In the genomic region with DNA sequence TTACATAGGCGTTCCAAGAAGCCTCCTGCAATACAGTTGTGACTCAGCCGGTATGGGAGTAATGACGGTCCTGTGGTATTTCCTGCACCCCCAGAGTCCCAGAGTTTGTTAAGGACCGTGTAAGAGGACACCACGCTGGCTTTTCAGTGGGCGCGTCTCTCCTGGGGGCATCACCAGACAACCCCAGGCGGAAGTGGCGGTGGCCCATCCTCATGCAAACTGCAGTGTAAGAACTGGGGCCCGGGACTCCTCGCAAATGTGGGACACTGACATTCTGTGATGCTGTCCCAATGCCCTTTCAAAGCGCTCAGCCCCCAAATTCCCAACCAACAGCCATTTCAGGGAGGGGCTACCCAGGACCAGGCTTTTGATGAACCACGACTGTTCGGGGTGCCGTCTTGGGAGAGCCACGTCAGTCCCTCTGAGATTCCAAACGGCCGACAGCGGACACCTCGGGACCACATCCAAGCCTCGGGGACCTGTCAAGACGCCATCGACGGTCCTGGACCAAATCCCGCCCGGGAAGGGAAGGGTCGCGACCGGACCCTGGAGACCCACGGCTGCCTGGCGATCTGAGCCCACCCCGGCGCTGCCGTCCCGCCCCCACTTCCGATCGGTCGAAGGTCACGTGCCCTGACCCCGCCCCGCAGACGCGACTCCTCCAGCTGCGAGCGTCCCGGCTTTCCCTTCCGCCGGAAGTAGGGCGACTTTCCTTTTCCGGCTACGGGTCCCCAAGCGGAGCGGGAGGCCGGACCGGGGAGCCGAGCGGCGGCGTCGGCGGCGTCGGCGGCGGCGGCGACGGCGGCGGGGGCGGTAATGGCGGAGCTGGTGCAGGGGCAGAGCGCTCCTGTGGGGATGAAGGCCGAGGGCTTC, we compare ENCODE assay signal across 8 cellular contexts. TPM values are rescaled to one million over a fixed set of nuclear protein-coding genes. Genes with fewer than 3 reads are reported as not detected.
DNase-seq lines count a peak whose midpoint lies in the region; ATAC-seq, FAIRE-seq and TF ChIP-seq lines count a peak whose summit lies in the region.

A gene with protein sequence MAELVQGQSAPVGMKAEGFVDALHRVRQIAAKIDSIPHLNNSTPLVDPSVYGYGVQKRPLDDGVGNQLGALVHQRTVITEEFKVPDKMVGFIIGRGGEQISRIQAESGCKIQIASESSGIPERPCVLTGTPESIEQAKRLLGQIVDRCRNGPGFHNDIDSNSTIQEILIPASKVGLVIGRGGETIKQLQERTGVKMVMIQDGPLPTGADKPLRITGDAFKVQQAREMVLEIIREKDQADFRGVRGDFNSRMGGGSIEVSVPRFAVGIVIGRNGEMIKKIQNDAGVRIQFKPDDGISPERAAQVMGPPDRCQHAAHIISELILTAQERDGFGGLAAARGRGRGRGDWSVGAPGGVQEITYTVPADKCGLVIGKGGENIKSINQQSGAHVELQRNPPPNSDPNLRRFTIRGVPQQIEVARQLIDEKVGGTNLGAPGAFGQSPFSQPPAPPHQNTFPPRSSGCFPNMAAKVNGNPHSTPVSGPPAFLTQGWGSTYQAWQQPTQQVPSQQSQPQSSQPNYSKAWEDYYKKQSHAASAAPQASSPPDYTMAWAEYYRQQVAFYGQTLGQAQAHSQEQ (plus strand): TSS at position 713 of the 873 bp plus-strand sequence. CDS start 104 bp downstream, at position 817.

- FAIRE-seq in HepG2 (lab: Jason Lieb, UNC): no peak

- H3K27me3 ChIP-seq in BE2C (peaks cover 3% of the 10 kb centered on the region; the same call in 1 of the 2 replicates), HepG2 (ENCODE audit: control insufficient read depth in 1 of 2, insufficient read depth in 2 of 2, low read length in 2 of 2) (no peaks in the 10 kb centered on the region; a peak in 2 of 5 replicates)

- peaks cover 3% of the 10 kb centered on the region; the same call in 1 of the 2 replicates for H3K4me1 ChIP-seq in BE2C
- H3K4me1 ChIP-seq in HepG2 (ENCODE audit: insufficient read depth, low read length): peaks cover 54% of the 10 kb centered on the region

- TSS peak; percentile 94 for BruUV-seq in HepG2 (replicated peaks; lab: Mats Ljungman, UMichigan)

- DNase-seq in BE2C (peak; percentile 95), NCI-H69 (lab: John Stamatoyannopoulos, UW) (peak; percentile 95), dedifferentiated amniotic fluid mesenchymal stem cell (ENCODE audit: extremely low spot score) (peak; percentile 90), HepG2 (ENCODE audit: low spot score) (peak; percentile 84)
- DNase-seq in activated CD4-positive, alpha-beta T cell treated with anti-CD3 and anti-CD28 coated beads, Interleukin-2, amount 50 U/mL, for 1 hour: peak; percentile 84
- peak; percentile 89 to 92 for DNase-seq in stimulated activated CD4-positive, alpha-beta T cell treated with anti-CD3 and anti-CD28 coated beads, Interleukin-2, amount 100 ng/mL, for 48 hours

- TF ChIP-seq CTCF in BE2C (IDR thresholded peaks at IDR 0.05; ENCODE audit: low read depth, low read length) (no peak), HepG2 (CRISPR knock-in tag; IDR thresholded peaks at IDR 0.05) (no peak)

- H3K36me3 ChIP-seq in BE2C (peaks cover 19% of the 10 kb centered on the region), HepG2 (replicated peaks in 1 of 2; ENCODE audit: control insufficient read depth in 1 of 2, insufficient read depth in 2 of 2, low read length in 2 of 2) (peaks cover 2 to 10% of the 10 kb centered on the region in 2 experiments; a peak in 3 of 5 replicates)

- ATAC-seq in GM19324 (IDR thresholded peaks at IDR 0.05; ENCODE audit: low FRiP score, unreplicated experiment) (peak; percentile 90), HG03520 (IDR thresholded peaks at IDR 0.05; ENCODE audit: unreplicated experiment) (peak; percentile 72), HepG2 (peak; percentile 94)

- intact Hi-C loops in HepG2 (cut with micrococcal nuclease; ENCODE audit: unreplicated experiment): no loop called here

- CTCF ChIA-PET in HepG2 (lab: Yijun Ruan, JAX; ENCODE audit: low intra/inter-chr PET ratio, low total read pairs): no interaction called here

- peaks cover 7% of the 10 kb centered on the region; the same call in 1 of the 2 replicates for H4K20me1 ChIP-seq in HepG2 (ENCODE audit: insufficient read depth, low read length)

- H3K9ac ChIP-seq in HepG2 (ENCODE audit: insufficient read depth, low read depth, low read length): peak within 1 kb of the TSS; percentile 98

- no peak for TF ChIP-seq RAD21 in HepG2 (CRISPR knock-in tag; IDR thresholded peaks at IDR 0.05)

- in situ Hi-C loops in HepG2 (cut with HindIII; ENCODE audit: extremely low pct_ligation_motif_present, low pct_unique_long_range_greater_than_20kb): no loop called here

- TF ChIP-seq EP300 in HepG2 (IDR thresholded peaks at IDR 0.05; ENCODE audit: low read depth in 2 of 2, low read length in 2 of 2): no peak
- no peak for TF ChIP-seq EP300 in HepG2 (CRISPR knock-in tag; IDR thresholded peaks at IDR 0.05; ENCODE audit: borderline replicate concordance)

- H3K9me3 ChIP-seq in BE2C (no peaks in the 10 kb centered on the region), HepG2 (ENCODE audit: low read length) (no peaks in the 10 kb centered on the region)

- POLR2A ChIA-PET in HepG2 (lab: Yijun Ruan, JAX): interaction anchor here (0.6 to 2.4 kb wide), 9 partner anchors 12 to 80 kb away, joined by 3 to 22 read pairs (median 4); no protein-coding TSS in a partner anchor

- peak within 1 kb of the TSS; percentile 83 for H3K4me2 ChIP-seq in HepG2 (ENCODE audit: low read depth, low read length)

- H3K27ac ChIP-seq in HepG2 (ENCODE audit: extremely low read length, insufficient read depth, low read length): peak within 1 kb of the TSS; percentile 81

- H3K4me3 ChIP-seq in BE2C (ENCODE audit: low read depth, low read length): peak within 1 kb of the TSS; percentile 96
- peak within 1 kb of the TSS; percentile 97 to 98 (median 97) for H3K4me3 ChIP-seq in HepG2 (replicated peaks in 1 of 3; ENCODE audit: insufficient read depth in 1 of 3, low read depth in 2 of 3, low read length in 3 of 3)

- H2AFZ ChIP-seq in HepG2 (ENCODE audit: low read length): peak within 1 kb of the TSS; percentile 38

- WGBS in HepG2 (ENCODE audit: low lambda C conversion rate): 0% methylated on average over 11 of the region's 74 CpGs

- peak; percentile 79 to 97 for TF ChIP-seq POLR2A in HepG2 (IDR thresholded peaks at IDR 0.05; ENCODE audit: insufficient read depth in 1 of 2, low read depth in 2 of 2, low read length in 2 of 2)

- H3K79me2 ChIP-seq in HepG2 (ENCODE audit: insufficient read depth, low read length): peaks cover 47% of the 10 kb centered on the region

TF ChIP-seq in HepG2, 621 proteins besides CTCF, POLR2A, EP300 and RAD21 (continues in another document):
- 0 out of 2 replicates have a peak, but pooled peaks have one; percentile 50 for TF ChIP-seq CBFB (CRISPR knock-in tag; IDR thresholded peaks at IDR 0.05)
- no peak for TF ChIP-seq HHEX (CRISPR knock-in tag; IDR thresholded peaks at IDR 0.05)
- no peak for TF ChIP-seq RFX3 (CRISPR knock-in tag; IDR thresholded peaks at IDR 0.05)
- TF ChIP-seq, protein P1, sequence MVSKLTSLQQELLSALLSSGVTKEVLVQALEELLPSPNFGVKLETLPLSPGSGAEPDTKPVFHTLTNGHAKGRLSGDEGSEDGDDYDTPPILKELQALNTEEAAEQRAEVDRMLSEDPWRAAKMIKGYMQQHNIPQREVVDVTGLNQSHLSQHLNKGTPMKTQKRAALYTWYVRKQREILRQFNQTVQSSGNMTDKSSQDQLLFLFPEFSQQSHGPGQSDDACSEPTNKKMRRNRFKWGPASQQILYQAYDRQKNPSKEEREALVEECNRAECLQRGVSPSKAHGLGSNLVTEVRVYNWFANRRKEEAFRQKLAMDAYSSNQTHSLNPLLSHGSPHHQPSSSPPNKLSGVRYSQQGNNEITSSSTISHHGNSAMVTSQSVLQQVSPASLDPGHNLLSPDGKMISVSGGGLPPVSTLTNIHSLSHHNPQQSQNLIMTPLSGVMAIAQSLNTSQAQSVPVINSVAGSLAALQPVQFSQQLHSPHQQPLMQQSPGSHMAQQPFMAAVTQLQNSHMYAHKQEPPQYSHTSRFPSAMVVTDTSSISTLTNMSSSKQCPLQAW (CRISPR knock-in tag; IDR thresholded peaks at IDR 0.05): 0 out of 2 replicates have a peak, but pooled peaks have one; percentile 10
- no peak for TF ChIP-seq KLF12 (CRISPR knock-in tag; IDR thresholded peaks at IDR 0.05; ENCODE audit: borderline replicate concordance)
- peak; percentile 82 for TF ChIP-seq SRY (CRISPR knock-in tag; IDR thresholded peaks at IDR 0.05)

RNA-seq across cellular contexts. Expression of the gene that starts here (rescaled TPM):
- 206 TPM for polyA plus RNA-seq in BE2C (2012; ENCODE audit: insufficient read depth, insufficient read length, low read depth)
- total RNA-seq in HepG2 (2016; rRNA removed; fragmentation: Illumina TruSeq; extraction: Trizol): 40.0 and 42.7 TPM in 2 replicates
- total RNA-seq in HepG2 (2016; cell fraction: cytosol; rRNA removed; fragmentation: Illumina TruSeq; extraction: Trizol; ENCODE audit: low read depth): 6.3 and 7.8 TPM in 2 replicates
- total RNA-seq in HepG2 (2016; cell fraction: insoluble cytoplasmic fraction; rRNA removed; fragmentation: Illumina TruSeq; extraction: Trizol): 36.9 and 42.9 TPM in 2 replicates
- 18.7 and 20.2 TPM in 2 replicates for total RNA-seq in HepG2 (2016; cell fraction: membrane; rRNA removed; fragmentation: Illumina TruSeq; extraction: Trizol)
- 29.1 and 31.8 TPM in 2 replicates for total RNA-seq in HepG2 (2016; cell fraction: nucleus; rRNA removed; fragmentation: Illumina TruSeq; extraction: Trizol)
- 28.7 and 45.9 TPM in 2 replicates for polyA plus RNA-seq in HepG2 (2011; rRNA removed)
- 19.2 and 22.5 TPM in 2 replicates for polyA plus RNA-seq in HepG2 (2011; cell fraction: cytosol; rRNA removed)
- polyA plus RNA-seq in HepG2 (2011; cell fraction: nucleus; rRNA removed): 87.0 and 120 TPM in 2 replicates
- 32.5 and 37.6 TPM in 2 replicates for polyA plus RNA-seq in HepG2 (2012)
- 4.9 and 5.9 TPM in 2 replicates for polyA plus RNA-seq in HepG2 (2016; cell fraction: cytosol; fragmentation: Illumina TruSeq; extraction: Trizol; ENCODE audit: low read depth)
- polyA plus RNA-seq in HepG2 (2016; cell fraction: insoluble cytoplasmic fraction; fragmentation: Illumina TruSeq; extraction: Trizol; ENCODE audit: low read depth): 52.7 and 56.2 TPM in 2 replicates
- 13.3 and 13.7 TPM in 2 replicates for polyA plus RNA-seq in HepG2 (2016; cell fraction: membrane; fragmentation: Illumina TruSeq; extraction: Trizol; ENCODE audit: low read depth)
- polyA plus RNA-seq in HepG2 (2016; cell fraction: nucleus; fragmentation: Illumina TruSeq; extraction: Trizol; ENCODE audit: insufficient read depth, low read depth): 67.5 and 77.3 TPM in 2 replicates
- 35.2 and 98.1 TPM in 2 replicates for polyA minus RNA-seq in HepG2 (2011; rRNA and poly(A)+ RNA removed; ENCODE audit: low replicate concordance)
- polyA minus RNA-seq in HepG2 (2011; cell fraction: cytosol; rRNA and poly(A)+ RNA removed): 16.8 and 22.0 TPM in 2 replicates
- polyA minus RNA-seq in HepG2 (2011; cell fraction: nucleus; rRNA and poly(A)+ RNA removed): 26.3 and 38.8 TPM in 2 replicates

Comparison
In these comparisons a context has a peak if more than half of its experiments do, and no peak if none do; other contexts are left out.
1. Peak in every context shown above with its lines: DNase-seq, ATAC-seq, H3K4me3 ChIP-seq and H3K27ac ChIP-seq.